16 cellular contexts compared by ENCODE assay signal in the genomic region with DNA sequence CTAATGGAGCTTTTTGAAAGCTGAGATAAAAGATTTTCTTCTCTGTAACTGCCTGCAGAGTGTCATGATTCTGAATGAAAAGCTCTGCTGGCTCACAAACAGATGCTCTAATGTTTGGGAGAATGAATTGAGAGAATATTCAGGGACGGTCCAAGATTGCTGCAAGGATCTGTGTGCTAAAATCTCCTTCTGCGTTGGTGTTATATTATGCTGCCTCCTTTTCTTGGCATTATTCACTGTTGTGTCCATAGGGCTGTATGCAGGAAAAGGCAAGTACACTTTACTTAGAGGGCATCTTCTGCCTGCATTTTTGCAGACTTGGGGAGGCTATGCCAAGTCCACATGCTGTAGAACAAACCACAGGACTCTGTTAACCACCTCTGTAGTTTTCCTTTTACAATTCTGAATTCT.
DNase-seq lines count a peak whose midpoint lies in the region; ATAC-seq, FAIRE-seq and TF ChIP-seq lines count a peak whose summit lies in the region.
"Had no signal": no experiment of that assay in that cellular context is flagged by ENCODE, and none has a peak within 500 bp of the region (broad histone marks: within the 10 kb centered on the region; RNA-seq: fewer than 3 reads in every experiment).

No MANE protein-coding gene starts in this region.

- peak overlapping the region in 1 of 3 experiments; percentile 48 for H3K4me3 Mint-ChIP-seq in nephron

- H3K27ac Mint-ChIP-seq in nephron = peak overlapping the region; percentile 52 to 91 (median 64)

- H3K27ac ChIP-seq in HUES48 (ENCODE audit: low read depth, low read length) (peak overlapping the region; percentile 2), cingulate gyrus (ENCODE audit: low read depth, low read length) (peak overlapping the region; percentile 51)
- H3K27ac ChIP-seq: lower lobe of right lung had no signal

- no peaks in the 10 kb centered on the region for H3K9me3 Mint-ChIP-seq in nephron

- ATAC-seq in GM21723 (IDR thresholded peaks at IDR 0.05; ENCODE audit: unreplicated experiment) = no peak
- ATAC-seq: lower lobe of right lung, sciatic nerve had no signal

- no peaks in the 10 kb centered on the region for H3K27me3 Mint-ChIP-seq in nephron (ENCODE audit: low read depth)

- FAIRE-seq in A204.1 (lab: Jason Lieb, UNC) = peak; percentile 99

- H3K4me3 ChIP-seq in HUES48 (ENCODE audit: low read depth, low read length) = no peak overlapping the region
- H3K4me3 ChIP-seq: lower lobe of right lung, tibial nerve had no signal

- no peaks in the 10 kb centered on the region for H3K9me3 ChIP-seq in HUES48 (ENCODE audit: control insufficient read depth, insufficient read depth, low read length)
- H3K9me3 ChIP-seq: lower lobe of right lung, tibial nerve had no signal

- no peak overlapping the region for H3K9ac ChIP-seq in HUES48 (ENCODE audit: low read depth, low read length)

- no peak for DNase-seq in stimulated activated CD4-positive, alpha-beta T cell treated with anti-CD3 and anti-CD28 coated beads, Interleukin-15, amount 100 ng/mL, for 24 hours
- DNase-seq in islet precursor cell (no peak), activated gamma-delta T cell (lab: John Stamatoyannopoulos, UW) (no peak)
- DNase-seq: activated CD4-positive, alpha-beta T cell treated with anti-CD3 and anti-CD28 coated beads for 4 hours; activated effector memory CD4-positive, alpha-beta T cell treated with Interleukin-2 at 50 U/mL for 16 hours; AML-193; GDM1; glutamatergic neuron; lower lobe of right lung had no signal

- no peak for TF ChIP-seq CTCF in nephron (IDR thresholded peaks at IDR 0.05; ENCODE audit: unreplicated experiment in 3 of 3)

- H3K36me3 Mint-ChIP-seq in nephron (ENCODE audit: low read depth) = no peaks in the 10 kb centered on the region

- peaks cover 44% of the 10 kb centered on the region for H3K4me1 ChIP-seq in HUES48 (ENCODE audit: control insufficient read depth, insufficient read depth, low read length)

- peaks cover 57% of the 10 kb centered on the region for H3K4me1 Mint-ChIP-seq in nephron

- no peaks in the 10 kb centered on the region for H3K36me3 ChIP-seq in HUES48 (ENCODE audit: control insufficient read depth, insufficient read depth, low read length)
- H3K36me3 ChIP-seq: lower lobe of right lung, tibial nerve had no signal

- H3K27me3 ChIP-seq in HUES48 (ENCODE audit: control insufficient read depth, insufficient read depth, low read length) = 0 out of 2 replicates have a peak, but pooled peaks cover 2% of the 10 kb centered on the region
- H3K27me3 ChIP-seq: tibial nerve had no signal
